Comparison of ENCODE assay signal across 9 cellular contexts in genomic region chr3:170740726-170741591, GRCh38.
DNase-seq lines count a peak whose midpoint lies in the region; ATAC-seq and TF ChIP-seq lines count a peak whose summit lies in the region.
"Had no signal": no experiment of that assay in that cellular context is flagged by ENCODE, and none has a peak within 500 bp of the region (broad histone marks: within the 10 kb centered on the region; RNA-seq: fewer than 3 reads in every experiment).

No MANE protein-coding gene starts in this region.

- ATAC-seq in GM18858 (IDR thresholded peaks at IDR 0.05; ENCODE audit: unreplicated experiment): no peak

- no peak for TF ChIP-seq CTCF in BJ (IDR thresholded peaks at IDR 0.05; ENCODE audit: insufficient read depth, low read depth, low read length)
- no peak for TF ChIP-seq CTCF in nephron (IDR thresholded peaks at IDR 0.05; ENCODE audit: unreplicated experiment in 3 of 3)
- no peak for TF ChIP-seq CTCF in progenitor cell of endocrine pancreas (IDR thresholded peaks at IDR 0.05; ENCODE audit: unreplicated experiment)

- peaks cover 19% of the 10 kb centered on the region for H3K4me1 Mint-ChIP-seq in nephron
- peaks cover 5% of the 10 kb centered on the region for H3K4me1 Mint-ChIP-seq in progenitor cell of endocrine pancreas (ENCODE audit: low read depth)

- H3K27ac Mint-ChIP-seq in nephron (peak overlapping the region; percentile 28 to 73 (median 67)), progenitor cell of endocrine pancreas (no peak overlapping the region)

- H3K36me3 Mint-ChIP-seq in nephron (ENCODE audit: low read depth): peaks cover 4% of the 10 kb centered on the region
- no peaks in the 10 kb centered on the region for H3K36me3 Mint-ChIP-seq in progenitor cell of endocrine pancreas (ENCODE audit: insufficient read depth)

- H3K9me3 Mint-ChIP-seq in nephron: no peaks in the 10 kb centered on the region
- peaks cover 5% of the 10 kb centered on the region for H3K9me3 Mint-ChIP-seq in progenitor cell of endocrine pancreas (ENCODE audit: low read depth)

- DNase-seq in BJ (ENCODE audit: low read depth): peak; percentile 90
- DNase-seq in NCI-H345 (lab: John Stamatoyannopoulos, UW): peak; percentile 69
- DNase-seq in dermis blood vessel endothelial cell: peak; percentile 71
- DNase-seq in OCI-M1 (lab: John Stamatoyannopoulos, UW): no peak
- DNase-seq in SIG-M5 (lab: John Stamatoyannopoulos, UW): no peak
- no peak for DNase-seq in progenitor cell of endocrine pancreas (ENCODE audit: low spot score, unreplicated experiment)
- DNase-seq: NCI-H1436 had no signal

- POLR2A ChIA-PET in BJ (lab: Charles Lee): no interaction called here

- no peaks in the 10 kb centered on the region for H3K36me3 ChIP-seq in BJ (ENCODE audit: control insufficient read depth, insufficient read depth, low read length)

- H3K27me3 Mint-ChIP-seq in nephron (ENCODE audit: low read depth) (no peaks in the 10 kb centered on the region), progenitor cell of endocrine pancreas (peaks cover 7% of the 10 kb centered on the region)

- H3K4me3 ChIP-seq in BJ (ENCODE audit: low read depth, low read length): no peak overlapping the region

- H3K4me3 Mint-ChIP-seq in nephron (no peak overlapping the region), progenitor cell of endocrine pancreas (ENCODE audit: low read depth) (no peak overlapping the region)

- CTCF ChIA-PET in BJ (lab: Yijun Ruan, JAX): interaction anchor here (1.3 to 3.7 kb wide), 5 partner anchors 11 to 327 kb away, joined by 3 to 21 read pairs (median 4); no protein-coding TSS in a partner anchor

- no peaks in the 10 kb centered on the region for H3K27me3 ChIP-seq in BJ (ENCODE audit: control insufficient read depth, insufficient read depth, low read length)

Comparison
In these comparisons a context has a peak if more than half of its experiments do, and no peak if none do; other contexts are left out.
1. DNase-seq: peak in BJ (single experiment), NCI-H345 (single experiment) and dermis blood vessel endothelial cell (single experiment); none in OCI-M1 (single experiment), SIG-M5 (single experiment) and progenitor cell of endocrine pancreas (single experiment).